Comparison of ENCODE assay signal across 24 cellular contexts in the genomic region with DNA sequence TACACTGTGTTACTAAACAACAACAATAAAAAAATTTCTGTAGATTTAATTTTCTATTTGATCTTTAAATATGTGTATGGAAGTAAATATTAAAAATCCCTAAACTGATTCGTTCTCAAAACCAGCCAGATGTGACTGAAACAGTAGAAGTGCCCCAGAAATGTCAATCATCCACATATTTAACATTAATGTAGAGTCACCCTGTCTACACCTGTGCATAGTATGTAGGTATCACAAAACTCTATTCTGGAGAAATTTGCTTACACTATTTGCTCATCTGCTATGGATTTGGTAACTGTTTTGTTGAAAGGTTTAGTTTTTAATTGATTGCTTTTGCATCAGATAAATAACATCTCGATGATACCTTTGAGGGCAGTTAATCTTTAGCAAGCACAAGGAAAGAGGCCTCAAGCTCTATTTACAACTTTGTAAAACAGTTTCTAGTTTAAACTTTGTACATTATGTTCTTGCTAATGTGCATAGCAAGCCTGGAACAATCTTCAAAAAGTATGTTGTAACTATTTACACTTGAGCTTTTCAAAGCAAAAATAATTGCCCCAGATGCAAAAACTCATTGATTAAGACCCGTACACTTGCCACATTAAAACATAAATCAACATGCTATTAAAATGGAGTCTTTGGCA.
"Had no signal": no experiment of that assay in that cellular context is flagged by ENCODE, and none has a peak within 500 bp of the region (broad histone marks: within the 10 kb centered on the region; RNA-seq: fewer than 3 reads in every experiment).

No MANE protein-coding gene starts in this region.

- DNase-seq: effector CD8-positive, alpha-beta T cell; endodermal cell; foreskin fibroblast; gastrocnemius medialis; head of caudate nucleus; left cardiac atrium; left ventricle myocardium superior; mesenchymal stem cell; midbrain; naive thymus-derived CD4-positive, alpha-beta T cell; nephron progenitor cell; nucleus accumbens; posterior cingulate gyrus; psoas muscle; retina; stimulated activated CD4-positive, alpha-beta T cell treated with anti-CD3 and anti-CD28 coated beads, Interleukin-12 subunit alpha, Interleukin-12 subunit beta, amount 100 ng/mL, for 4 hours; stimulated activated CD4-positive, alpha-beta T cell treated with anti-CD3 and anti-CD28 coated beads, Interleukin-1b, Interleukin-23, amount 100 ng/mL, for 48 hours; stimulated activated CD4-positive, alpha-beta T cell treated with anti-CD3 and anti-CD28 coated beads, Interleukin-4, amount 100 ng/mL, for 1 hour; stimulated activated CD8-positive, alpha-beta memory T cell treated with anti-CD3 and anti-CD28 coated beads, Interleukin-4, amount 100 ng/mL, for 48 hours; stimulated activated naive CD4-positive, alpha-beta T cell; stimulated activated naive CD8-positive, alpha-beta T cell treated with anti-CD3 and anti-CD28 coated beads, Interleukin-15, amount 100 ng/mL, for 72 hours; transverse colon had no signal

- H3K4me3 Mint-ChIP-seq: endodermal cell; naive thymus-derived CD4-positive, alpha-beta T cell; nephron progenitor cell; stimulated activated naive CD8-positive, alpha-beta T cell treated with anti-CD3 and anti-CD28 coated beads, Interleukin-15, amount 100 ng/mL, for 72 hours had no signal

- H3K36me3 Mint-ChIP-seq: naive thymus-derived CD4-positive, alpha-beta T cell had no signal

- H3K27ac Mint-ChIP-seq: endodermal cell; naive thymus-derived CD4-positive, alpha-beta T cell; nephron progenitor cell; stimulated activated naive CD8-positive, alpha-beta T cell treated with anti-CD3 and anti-CD28 coated beads, Interleukin-15, amount 100 ng/mL, for 72 hours had no signal

- H3K9me3 Mint-ChIP-seq: endodermal cell; naive thymus-derived CD4-positive, alpha-beta T cell; nephron progenitor cell; stimulated activated naive CD8-positive, alpha-beta T cell treated with anti-CD3 and anti-CD28 coated beads, Interleukin-15, amount 100 ng/mL, for 72 hours had no signal

- H3K4me1 Mint-ChIP-seq: endodermal cell; naive thymus-derived CD4-positive, alpha-beta T cell; stimulated activated naive CD8-positive, alpha-beta T cell treated with anti-CD3 and anti-CD28 coated beads, Interleukin-15, amount 100 ng/mL, for 72 hours had no signal

- ATAC-seq: esophagus mucosa; left cardiac atrium; left ventricle myocardium superior; naive thymus-derived CD4-positive, alpha-beta T cell; psoas muscle; sciatic nerve; stimulated activated naive CD8-positive, alpha-beta T cell treated with anti-CD3 and anti-CD28 coated beads, Interleukin-15, amount 100 ng/mL, for 72 hours had no signal
